In genomic region chr9:11204521-11204920, GRCh38 we compare ENCODE assay signal across 30 cellular contexts.
"Had no signal": no experiment of that assay in that cellular context is flagged by ENCODE, and none has a peak within 500 bp of the region (broad histone marks: within the 10 kb centered on the region; RNA-seq: fewer than 3 reads in every experiment).

No MANE protein-coding gene starts in this region.

- H3K27me3 ChIP-seq: ascending aorta, Peyer's patch had no signal

- H3K27ac ChIP-seq: ascending aorta, Peyer's patch, SK-N-MC had no signal

- DNase-seq: activated B cell treated with CpG ODN at 0.5 μM for 24 hours; activated CD4-positive, alpha-beta T cell treated with anti-CD3 and anti-CD28 coated beads for 1 hour; activated CD4-positive, alpha-beta T cell treated with anti-CD3 and anti-CD28 coated beads, Interleukin-2, amount 10 ng/mL, durations not matched to agents 24 days and 14 days; activated CD4-positive, alpha-beta T cell treated with anti-CD3 and anti-CD28 coated beads, Interleukin-2, amount 50 U/mL, for 48 hours; activated CD8-positive, alpha-beta memory T cell treated with anti-CD3 and anti-CD28 coated beads, Interleukin-2, amount 10 ng/mL, durations not matched to agents 7 days and 5 days; activated effector memory CD4-positive, alpha-beta T cell treated with anti-CD3 and anti-CD28 coated beads, Interleukin-2, amount 50 U/mL, for 16 hours; activated naive CD4-positive, alpha-beta T cell treated with Interleukin-2 at 50 U/mL for 16 hours; activated naive CD8-positive, alpha-beta T cell treated with anti-CD3 and anti-CD28 coated beads, Interleukin-2, amount 50 U/mL, for 24 hours; activated T-cell treated with anti-CD3 and anti-CD28 coated beads, Interleukin-2, amount 50 U/mL, for 24 hours; amniotic stem cell; cerebellar nuclear complex; Karpas-422; NCI-H1092 treated with DMSO at 0.1 percent for 48 hours; NCI-H1436; NCI-H1694 treated with DMSO at 0.1 percent for 48 hours; NCI-H2029 treated with DMSO at 0.1 percent for 48 hours; NCI-H345; NCI-H510A; NCI-H526 treated with DMSO at 0.1 percent for 48 hours; NCI-H82; OCI-M1; Peyer's patch; SHP77; T-cell; T-helper 2 cell; T1000 had no signal

- H3K9me3 ChIP-seq: ascending aorta, Peyer's patch had no signal

- H3K4me3 ChIP-seq: ascending aorta, K562, Peyer's patch, SK-N-MC had no signal

- H3K4me1 ChIP-seq: ascending aorta, Peyer's patch had no signal

- ATAC-seq: activated CD8-positive, alpha-beta memory T cell treated with anti-CD3 and anti-CD28 coated beads, Interleukin-2, amount 10 ng/mL, durations not matched to agents 7 days and 5 days; activated naive CD4-positive, alpha-beta T cell treated with anti-CD3 and anti-CD28 coated beads, Interleukin-2, amount 50 U/mL, for 72 hours; activated naive CD8-positive, alpha-beta T cell treated with anti-CD3 and anti-CD28 coated beads, Interleukin-2, amount 50 U/mL, for 24 hours; K562; T-cell had no signal

- H3K36me3 ChIP-seq: ascending aorta, Peyer's patch had no signal
